ENCODE assay signal across 9 cellular contexts in genomic region chr1:171640225-171640624, GRCh38. TPM values are rescaled to one million over a fixed set of nuclear protein-coding genes. Genes with fewer than 3 reads are reported as not detected.
"Had no signal": no experiment of that assay in that cellular context is flagged by ENCODE, and none has a peak within 500 bp of the region (broad histone marks: within the 10 kb centered on the region; RNA-seq: fewer than 3 reads in every experiment).

No MANE protein-coding gene starts in this region.

- H3K4me3 ChIP-seq: GM12878 had no signal

- ATAC-seq: GM12878 had no signal

- FAIRE-seq: G401.6, GM12878, GM12891, GM12892, GM18507, GM19239 had no signal

- DNase-seq: GDM1, GF-D8 had no signal

RNA-seq across cellular contexts. Expression of gene MYOC, which starts 12.3 kb away (rescaled TPM):
- total RNA-seq: GM12878 had no signal
- polyA plus RNA-seq: GM12878 had no signal

RNA-seq across cellular contexts. Expression of gene MYOCOS, which starts 18.2 kb away (rescaled TPM):
- total RNA-seq: G401 had no signal
